Comparison of ENCODE assay signal across 8 cellular contexts in the genomic region with DNA sequence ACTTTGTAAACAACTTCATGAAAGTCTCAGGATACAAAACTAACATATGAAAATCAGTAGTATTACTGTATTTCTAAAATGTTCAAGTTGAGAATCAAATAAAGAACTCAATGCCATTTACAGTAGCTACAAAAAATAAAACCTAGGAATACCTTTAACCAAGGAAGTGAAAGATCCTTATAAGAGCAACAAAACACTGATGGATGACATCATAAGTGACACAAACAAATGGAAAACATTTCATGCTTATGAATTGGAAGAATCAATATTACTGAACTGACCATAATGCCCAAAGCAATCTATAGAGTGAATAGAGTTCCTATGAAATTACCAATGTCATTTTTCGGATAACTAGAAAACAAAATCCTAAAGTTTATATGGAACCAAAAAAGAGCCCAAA.
"Had no signal": no experiment of that assay in that cellular context is flagged by ENCODE, and none has a peak within 500 bp of the region (broad histone marks: within the 10 kb centered on the region; RNA-seq: fewer than 3 reads in every experiment).

No MANE protein-coding gene starts in this region.

- H3K4me3 ChIP-seq: GM12878 had no signal

- ATAC-seq: GM12878 had no signal

- FAIRE-seq: G401.6, GM12878, GM12891, GM12892, GM18507, GM19239 had no signal

- DNase-seq: GDM1, GF-D8 had no signal
